ENCODE assay signal across 8 cellular contexts in the genomic region with DNA sequence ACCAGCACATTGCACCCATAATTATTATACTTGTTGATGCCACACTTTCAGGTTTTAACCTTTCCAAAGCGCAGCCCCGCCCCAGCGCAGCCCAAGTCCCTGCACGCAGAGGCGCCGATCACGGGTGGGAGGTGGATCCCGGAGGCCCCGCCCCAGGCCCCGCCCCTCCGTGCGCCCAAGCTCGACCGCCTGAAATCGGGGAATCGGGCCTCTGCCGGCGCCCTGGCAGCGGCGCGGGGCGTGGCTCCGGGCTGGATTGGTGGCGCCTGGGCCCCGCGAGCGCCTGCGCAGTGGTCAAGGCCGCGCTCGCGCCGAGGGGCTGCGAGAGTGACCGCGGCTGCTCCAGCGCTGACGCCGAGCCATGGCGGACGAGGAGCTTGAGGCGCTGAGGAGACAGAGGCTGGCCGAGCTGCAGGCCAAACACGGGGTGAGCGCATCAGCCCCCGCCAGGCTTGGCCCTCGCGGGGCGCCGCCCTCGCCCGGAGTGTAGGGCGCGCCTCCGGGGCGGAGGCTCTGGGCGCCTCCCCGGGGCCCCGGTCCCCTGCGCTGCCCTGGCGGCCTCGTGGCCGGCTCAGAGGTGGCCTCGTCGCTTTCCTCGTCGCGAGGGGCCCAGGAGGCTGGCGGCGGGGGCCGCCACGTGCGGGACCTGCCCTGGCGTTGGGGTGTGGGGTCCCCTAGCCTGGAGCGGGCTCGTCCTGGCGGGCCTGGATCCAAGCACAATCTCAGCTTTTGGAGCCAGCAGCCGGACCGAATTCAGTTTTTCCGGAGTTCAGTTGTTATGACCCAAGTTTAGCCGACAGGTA. TPM values are rescaled to one million over a fixed set of nuclear protein-coding genes. Genes with fewer than 3 reads are reported as not detected.
DNase-seq lines count a peak whose midpoint lies in the region; ATAC-seq and TF ChIP-seq lines count a peak whose summit lies in the region.

A gene with protein sequence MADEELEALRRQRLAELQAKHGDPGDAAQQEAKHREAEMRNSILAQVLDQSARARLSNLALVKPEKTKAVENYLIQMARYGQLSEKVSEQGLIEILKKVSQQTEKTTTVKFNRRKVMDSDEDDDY (plus strand): TSS at position 290 of the 803 bp plus-strand sequence. CDS start 72 bp downstream, at position 362.

- peaks cover under 1% of the 10 kb centered on the region for H3K27me3 Mint-ChIP-seq in activated naive CD8-positive, alpha-beta T cell

- H3K36me3 Mint-ChIP-seq in activated naive CD8-positive, alpha-beta T cell, result peaks cover 9% of the 10 kb centered on the region

- no peak for TF ChIP-seq CTCF in omental fat pad (IDR thresholded peaks at IDR 0.05)

- H3K27ac ChIP-seq in temporal lobe (ENCODE audit: low read depth, low read length), result no peak within 1 kb of the TSS

- no peaks in the 10 kb centered on the region for H3K9me3 Mint-ChIP-seq in activated naive CD8-positive, alpha-beta T cell (ENCODE audit: low read depth)

- peak within 1 kb of the TSS; percentile 90 for H3K27ac Mint-ChIP-seq in activated naive CD8-positive, alpha-beta T cell

- ATAC-seq in HG02623 (IDR thresholded peaks at IDR 0.05; ENCODE audit: unreplicated experiment) (peak; percentile 89), omental fat pad (ENCODE audit: low FRiP score) (peak; percentile 97)

- DNase-seq in NCI-H1092 treated with DMSO at 0.1 percent for 48 hours (lab: John Stamatoyannopoulos, UW), result peak; percentile 86
- peak; percentile 89 for DNase-seq in SKM-1 treated with dmso at 0.1 percent for 144 hours (lab: John Stamatoyannopoulos, UW; ENCODE audit: unreplicated experiment)
- peak; percentile 96 for DNase-seq in glomerular visceral epithelial cell (ENCODE audit: extremely low spot score)
- peak; percentile 85 for DNase-seq in omental fat pad (ENCODE audit: low spot score)

- H3K4me3 Mint-ChIP-seq in activated naive CD8-positive, alpha-beta T cell, result peak within 1 kb of the TSS; percentile 95

- TF ChIP-seq POLR2A in GM10847 (IDR thresholded peaks at IDR 0.05; ENCODE audit: extremely low read depth, insufficient read length), result peak; percentile 88

- peaks cover 36% of the 10 kb centered on the region for H3K4me1 Mint-ChIP-seq in activated naive CD8-positive, alpha-beta T cell (ENCODE audit: low read depth)

RNA-seq across cellular contexts. Expression of the gene that starts here (rescaled TPM):
- total RNA-seq in omental fat pad (100 to 1,000 TPM in 1 of 4 donors, 10 to 100 TPM in 3; 75.2 to 118 (median 97.3) TPM), temporal lobe (35.2 TPM)
